ENCODE assay signal across 1 cellular context in the genomic region with DNA sequence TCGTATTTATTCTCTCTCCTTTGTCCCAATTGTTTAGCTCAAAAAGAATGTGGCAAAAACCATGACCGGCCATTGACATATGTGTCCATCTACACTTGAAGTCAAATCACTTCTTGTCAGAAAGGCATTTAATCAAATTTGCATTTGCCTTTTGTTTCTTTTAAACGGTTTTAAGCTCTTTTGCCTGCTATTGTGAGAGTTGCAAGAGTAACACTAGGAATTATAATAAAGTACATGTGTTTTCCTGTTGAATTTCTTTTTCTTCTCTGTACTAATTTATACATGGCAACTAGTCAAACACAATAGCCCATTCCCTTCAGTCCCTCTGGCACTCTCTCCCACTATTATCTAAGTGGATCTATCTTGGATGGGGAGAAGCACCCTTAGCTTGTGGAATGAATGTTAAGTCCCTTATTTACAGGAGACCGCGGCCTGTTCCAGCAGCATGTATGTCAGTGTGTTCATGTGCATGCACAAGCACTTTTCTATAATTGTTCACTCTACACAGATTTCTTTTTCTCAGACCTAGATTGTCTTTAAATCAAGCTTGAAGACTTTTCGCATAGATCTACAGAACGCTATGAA.
TF ChIP-seq lines count a peak whose summit lies in the region.

No MANE protein-coding gene starts in this region.

TF ChIP-seq in endothelial cell of umbilical vein, 7 proteins besides CTCF, POLR2A, EP300 and RAD21:
- TF ChIP-seq MYC (IDR thresholded peaks at IDR 0.05; ENCODE audit: low read depth, low read length) = no peak
- TF ChIP-seq FOS (IDR thresholded peaks at IDR 0.05; ENCODE audit: borderline replicate concordance, insufficient read depth, low read length) = no peak
- no peak for TF ChIP-seq EZH2 (IDR thresholded peaks at IDR 0.05; ENCODE audit: borderline replicate concordance, low read depth, low read length, severe bottlenecking)
- no peak for TF ChIP-seq GATA2 (IDR thresholded peaks at IDR 0.05; ENCODE audit: insufficient read depth, insufficient read length, low read depth, low read length)
- no peak for TF ChIP-seq POLR2AphosphoS5 (IDR thresholded peaks at IDR 0.05; ENCODE audit: insufficient read depth, low read depth, low read length)
- no peak for TF ChIP-seq JUN (IDR thresholded peaks at IDR 0.05; ENCODE audit: borderline replicate concordance, insufficient read depth, insufficient read length, low read depth)
- TF ChIP-seq, protein P1, sequence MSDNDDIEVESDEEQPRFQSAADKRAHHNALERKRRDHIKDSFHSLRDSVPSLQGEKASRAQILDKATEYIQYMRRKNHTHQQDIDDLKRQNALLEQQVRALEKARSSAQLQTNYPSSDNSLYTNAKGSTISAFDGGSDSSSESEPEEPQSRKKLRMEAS (IDR thresholded peaks at IDR 0.05; ENCODE audit: insufficient read depth, insufficient read length) = no peak
